ENCODE assay signal across 8 cellular contexts in the genomic region with DNA sequence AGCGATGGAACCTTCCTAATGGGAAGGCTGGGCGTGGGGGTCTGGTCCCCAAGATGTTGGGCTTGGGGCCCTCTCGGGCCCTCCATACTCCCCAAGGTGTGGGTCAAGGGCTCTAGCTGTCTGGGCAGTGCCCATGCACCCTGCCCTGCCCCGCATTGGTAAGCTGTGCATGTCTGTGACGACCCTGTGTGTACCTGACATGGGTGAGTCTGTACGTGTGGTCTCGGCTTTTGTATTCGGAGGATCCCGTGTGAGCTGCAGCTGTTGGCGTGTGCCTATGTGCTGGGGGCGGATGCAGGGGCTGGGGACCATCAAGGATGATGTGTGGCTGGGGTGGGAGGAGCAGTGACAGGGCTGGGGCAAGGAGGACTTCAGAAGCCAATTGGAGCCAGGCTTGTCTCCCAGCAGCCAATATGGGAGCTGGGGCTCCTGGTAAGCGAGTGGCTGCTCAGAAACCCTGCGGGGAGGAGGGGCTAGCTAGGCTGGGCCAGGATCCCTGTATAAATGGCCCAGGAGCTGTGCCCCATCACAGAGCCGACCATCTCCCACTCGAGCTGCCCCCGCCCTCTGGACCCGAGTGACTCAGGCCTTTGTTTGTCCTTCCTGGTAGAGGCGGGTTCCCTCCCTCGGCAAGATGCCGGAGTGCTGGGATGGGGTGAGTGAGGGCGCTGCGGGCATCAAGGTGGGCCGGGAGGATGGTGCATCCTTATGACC. TPM values are rescaled to one million over a fixed set of nuclear protein-coding genes. Genes with fewer than 3 reads are reported as not detected.
A peak's percentile ranks its signal among the peaks of the same experiment; 100 is the strongest.
DNase-seq lines count a peak whose midpoint lies in the region; ATAC-seq and TF ChIP-seq lines count a peak whose summit lies in the region.

A gene with protein sequence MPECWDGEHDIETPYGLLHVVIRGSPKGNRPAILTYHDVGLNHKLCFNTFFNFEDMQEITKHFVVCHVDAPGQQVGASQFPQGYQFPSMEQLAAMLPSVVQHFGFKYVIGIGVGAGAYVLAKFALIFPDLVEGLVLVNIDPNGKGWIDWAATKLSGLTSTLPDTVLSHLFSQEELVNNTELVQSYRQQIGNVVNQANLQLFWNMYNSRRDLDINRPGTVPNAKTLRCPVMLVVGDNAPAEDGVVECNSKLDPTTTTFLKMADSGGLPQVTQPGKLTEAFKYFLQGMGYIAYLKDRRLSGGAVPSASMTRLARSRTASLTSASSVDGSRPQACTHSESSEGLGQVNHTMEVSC (plus strand): TSS at position 529 of the 714 bp plus-strand sequence. CDS start 106 bp downstream, at position 635.

- peak in 4 of 10 experiments; percentile 16 to 49 (median 34) for DNase-seq in CD4-positive, alpha-beta T cell
- DNase-seq in M059J (ENCODE audit: low read depth) (peak; percentile 63), SW480 (ENCODE audit: low spot score) (peak; percentile 87), dermis microvascular lymphatic vessel endothelial cell (ENCODE audit: low read depth in 2 of 2) (peak in 1 of 2 donors; percentile 83), kidney glomerular epithelial cell (lab: John Stamatoyannopoulos, UW) (peak; percentile 53)
- DNase-seq in stimulated activated CD4-positive, alpha-beta T cell treated with anti-CD3 and anti-CD28 coated beads, Interleukin-4, amount 100 ng/mL, for 24 hours = peak; percentile 28

- H3K4me1 Mint-ChIP-seq in CD4-positive, alpha-beta T cell (ENCODE audit: low read depth) = peaks cover 17% of the 10 kb centered on the region

- POLR2A ChIA-PET in CD4-positive, alpha-beta T cell (lab: Charles Lee) = interaction anchor here (0.6 kb wide), 1 partner anchor 235 kb away, joined by 4 read pairs; no protein-coding TSS in a partner anchor

- no peaks in the 10 kb centered on the region for H3K36me3 Mint-ChIP-seq in CD4-positive, alpha-beta T cell (ENCODE audit: low read depth)

- H3K9me3 Mint-ChIP-seq in CD4-positive, alpha-beta T cell = no peaks in the 10 kb centered on the region

- CTCF ChIA-PET in CD4-positive, alpha-beta T cell (lab: Charles Lee) = interaction anchor here (1.9 kb wide), 1 partner anchor 13 kb away, joined by 8 read pairs; no protein-coding TSS in a partner anchor

- no peaks in the 10 kb centered on the region for H3K9me3 ChIP-seq in CD4-positive, alpha-beta T cell (ENCODE audit: control insufficient read depth, low read length)

- H3K27me3 ChIP-seq in CD4-positive, alpha-beta T cell (ENCODE audit: control insufficient read depth, insufficient read depth, low read length) = no peaks in the 10 kb centered on the region

- H3K4me3 Mint-ChIP-seq in CD4-positive, alpha-beta T cell = peak within 1 kb of the TSS; percentile 85

- TF ChIP-seq CTCF in CD4-positive, alpha-beta T cell (IDR thresholded peaks at IDR 0.05) = no peak

- ATAC-seq in CD4-positive, alpha-beta T cell (ENCODE audit: poor library complexity) = peak; percentile 67
- ATAC-seq in GM19455 (IDR thresholded peaks at IDR 0.05; ENCODE audit: unreplicated experiment) = peak; percentile 52
- no peak for ATAC-seq in GM19452 (IDR thresholded peaks at IDR 0.05; ENCODE audit: unreplicated experiment)

- no peak within 1 kb of the TSS for H3K27ac ChIP-seq in CD4-positive, alpha-beta T cell (ENCODE audit: low read depth, low read length)

- H3K27ac Mint-ChIP-seq in CD4-positive, alpha-beta T cell = peak within 1 kb of the TSS; percentile 72

- peaks cover 9% of the 10 kb centered on the region for H3K27me3 Mint-ChIP-seq in CD4-positive, alpha-beta T cell

- intact Hi-C loops in CD4-positive, alpha-beta T cell (cut with DNase I, micrococcal nuclease) = no loop called here

RNA-seq across cellular contexts. Expression of the gene that starts here (rescaled TPM):
- total RNA-seq in CD4-positive, alpha-beta T cell = 1 to 10 TPM; 2.8 to 3.2 TPM
- 6.5 and 12.3 TPM in 2 replicates for total RNA-seq in M059J (2014; rRNA removed; shearing (Covaris generic))
- total RNA-seq in dermis microvascular lymphatic vessel endothelial cell = 94.7 and 368 TPM in 2 replicates
